ENCODE assay signal across 1 cellular context in genomic region chr1:151510957-151511635, GRCh38.
TF ChIP-seq lines count a peak whose summit lies in the region.

Gene CGN (plus strand): TSS chr1:151511387. CDS start chr1:151518520, 7,133 bp downstream.

TF ChIP-seq in WTC11, 78 proteins besides CTCF, POLR2A, EP300 and RAD21 (continued from another document and continues in another):
- TF ChIP-seq E2F4 (CRISPR knock-in tag; IDR thresholded peaks at IDR 0.05; ENCODE audit: borderline replicate concordance, low read depth): no peak
- no peak for TF ChIP-seq TCF7 (CRISPR knock-in tag; IDR thresholded peaks at IDR 0.05; ENCODE audit: low read depth)
- TF ChIP-seq ZNF317 (CRISPR knock-in tag; IDR thresholded peaks at IDR 0.05; ENCODE audit: borderline replicate concordance, low read depth): no peak
- TF ChIP-seq ZNF416 (CRISPR knock-in tag; IDR thresholded peaks at IDR 0.05): no peak
- 0 out of 2 replicates have a peak, but pooled peaks have one; percentile 40 for TF ChIP-seq ETV6 (CRISPR knock-in tag; IDR thresholded peaks at IDR 0.05)
- no peak for TF ChIP-seq ARID4B (CRISPR knock-in tag; IDR thresholded peaks at IDR 0.05; ENCODE audit: borderline replicate concordance)
- no peak for TF ChIP-seq AFF4 (CRISPR knock-in tag; IDR thresholded peaks at IDR 0.05; ENCODE audit: borderline replicate concordance)
- TF ChIP-seq FOXK1 (CRISPR knock-in tag; IDR thresholded peaks at IDR 0.05): peak; percentile 23; the same call in 1 of the 2 replicates
- no peak for TF ChIP-seq ZNF232 (CRISPR knock-in tag; IDR thresholded peaks at IDR 0.05)
- no peak for TF ChIP-seq NR1H2 (CRISPR knock-in tag; IDR thresholded peaks at IDR 0.05)
- TF ChIP-seq NFE2L1 (CRISPR knock-in tag; IDR thresholded peaks at IDR 0.05): no peak
- peak; percentile 95 for TF ChIP-seq SP1 (CRISPR knock-in tag; conservative IDR thresholded peaks at IDR 0.05)
- no peak for TF ChIP-seq HMGA2 (CRISPR knock-in tag; IDR thresholded peaks at IDR 0.05)
- peak; percentile 17; the same call in 1 of the 2 replicates for TF ChIP-seq ZBTB43 (CRISPR knock-in tag; IDR thresholded peaks at IDR 0.05)
- TF ChIP-seq ELF4 (CRISPR knock-in tag; IDR thresholded peaks at IDR 0.05; ENCODE audit: low read depth): no peak
- no peak for TF ChIP-seq ZNF671 (CRISPR knock-in tag; IDR thresholded peaks at IDR 0.05)
- peak; percentile 46; the same call in 1 of the 2 replicates for TF ChIP-seq HMGXB4 (CRISPR knock-in tag; IDR thresholded peaks at IDR 0.05)
- TF ChIP-seq TEAD1 (CRISPR knock-in tag; IDR thresholded peaks at IDR 0.05): peak; percentile 55; the same call in 1 of the 2 replicates
- no peak for TF ChIP-seq ZNF121 (CRISPR knock-in tag; IDR thresholded peaks at IDR 0.05)
- no peak for TF ChIP-seq ATF3 (CRISPR knock-in tag; conservative IDR thresholded peaks at IDR 0.05)
- no peak; the same call in 1 of the 2 replicates for TF ChIP-seq CBFB (CRISPR knock-in tag; IDR thresholded peaks at IDR 0.05; ENCODE audit: low read depth)
- TF ChIP-seq FOXP1 (CRISPR knock-in tag; IDR thresholded peaks at IDR 0.05; ENCODE audit: borderline replicate concordance): 0 out of 2 replicates have a peak, but pooled peaks have one; percentile 20
- TF ChIP-seq ZSCAN18 (CRISPR knock-in tag; IDR thresholded peaks at IDR 0.05): no peak
- no peak for TF ChIP-seq SMAD3 (CRISPR knock-in tag; IDR thresholded peaks at IDR 0.05; ENCODE audit: borderline replicate concordance)
- TF ChIP-seq GTF2I (CRISPR knock-in tag; conservative IDR thresholded peaks at IDR 0.05): no peak
- TF ChIP-seq ESRRA (CRISPR knock-in tag; IDR thresholded peaks at IDR 0.05; ENCODE audit: borderline replicate concordance): no peak
- no peak for TF ChIP-seq IRF2 (CRISPR knock-in tag; IDR thresholded peaks at IDR 0.05; ENCODE audit: borderline replicate concordance, low read depth)
- TF ChIP-seq ATF1 (CRISPR knock-in tag; IDR thresholded peaks at IDR 0.05): no peak
- no peak for TF ChIP-seq ZNF532 (CRISPR knock-in tag; IDR thresholded peaks at IDR 0.05; ENCODE audit: borderline replicate concordance)
- peak; percentile 14; the same call in 1 of the 2 replicates for TF ChIP-seq FOXP4 (CRISPR knock-in tag; IDR thresholded peaks at IDR 0.05)
- TF ChIP-seq PREB (CRISPR knock-in tag; IDR thresholded peaks at IDR 0.05; ENCODE audit: borderline replicate concordance): no peak
- TF ChIP-seq NFATC4 (CRISPR knock-in tag; IDR thresholded peaks at IDR 0.05): no peak
- no peak for TF ChIP-seq ZNF396 (CRISPR knock-in tag; IDR thresholded peaks at IDR 0.05; ENCODE audit: borderline replicate concordance)
